1 cellular context compared by ENCODE assay signal in genomic region chr15:56973463-56973862, GRCh38.
TF ChIP-seq lines count a peak whose summit lies in the region.

No MANE protein-coding gene starts in this region.

TF ChIP-seq in GM12878, 131 proteins besides CTCF, POLR2A, EP300 and RAD21 (continued from another document):
- TF ChIP-seq, protein P1, sequence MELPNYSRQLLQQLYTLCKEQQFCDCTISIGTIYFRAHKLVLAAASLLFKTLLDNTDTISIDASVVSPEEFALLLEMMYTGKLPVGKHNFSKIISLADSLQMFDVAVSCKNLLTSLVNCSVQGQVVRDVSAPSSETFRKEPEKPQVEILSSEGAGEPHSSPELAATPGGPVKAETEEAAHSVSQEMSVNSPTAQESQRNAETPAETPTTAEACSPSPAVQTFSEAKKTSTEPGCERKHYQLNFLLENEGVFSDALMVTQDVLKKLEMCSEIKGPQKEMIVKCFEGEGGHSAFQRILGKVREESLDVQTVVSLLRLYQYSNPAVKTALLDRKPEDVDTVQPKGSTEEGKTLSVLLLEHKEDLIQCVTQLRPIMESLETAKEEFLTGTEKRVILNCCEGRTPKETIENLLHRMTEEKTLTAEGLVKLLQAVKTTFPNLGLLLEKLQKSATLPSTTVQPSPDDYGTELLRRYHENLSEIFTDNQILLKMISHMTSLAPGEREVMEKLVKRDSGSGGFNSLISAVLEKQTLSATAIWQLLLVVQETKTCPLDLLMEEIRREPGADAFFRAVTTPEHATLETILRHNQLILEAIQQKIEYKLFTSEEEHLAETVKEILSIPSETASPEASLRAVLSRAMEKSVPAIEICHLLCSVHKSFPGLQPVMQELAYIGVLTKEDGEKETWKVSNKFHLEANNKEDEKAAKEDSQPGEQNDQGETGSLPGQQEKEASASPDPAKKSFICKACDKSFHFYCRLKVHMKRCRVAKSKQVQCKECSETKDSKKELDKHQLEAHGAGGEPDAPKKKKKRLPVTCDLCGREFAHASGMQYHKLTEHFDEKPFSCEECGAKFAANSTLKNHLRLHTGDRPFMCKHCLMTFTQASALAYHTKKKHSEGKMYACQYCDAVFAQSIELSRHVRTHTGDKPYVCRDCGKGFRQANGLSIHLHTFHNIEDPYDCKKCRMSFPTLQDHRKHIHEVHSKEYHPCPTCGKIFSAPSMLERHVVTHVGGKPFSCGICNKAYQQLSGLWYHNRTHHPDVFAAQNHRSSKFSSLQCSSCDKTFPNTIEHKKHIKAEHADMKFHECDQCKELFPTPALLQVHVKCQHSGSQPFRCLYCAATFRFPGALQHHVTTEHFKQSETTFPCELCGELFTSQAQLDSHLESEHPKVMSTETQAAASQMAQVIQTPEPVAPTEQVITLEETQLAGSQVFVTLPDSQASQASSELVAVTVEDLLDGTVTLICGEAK (IDR thresholded peaks at IDR 0.05; ENCODE audit: borderline replicate concordance), result no peak
- TF ChIP-seq CHD2 (IDR thresholded peaks at IDR 0.05; ENCODE audit: borderline replicate concordance, low read depth, low read length) (no peak), ZBTB33 (IDR thresholded peaks at IDR 0.05) (no peak), PRDM15 (CRISPR knock-in tag; IDR thresholded peaks at IDR 0.05) (no peak), EZH2 (IDR thresholded peaks at IDR 0.05; ENCODE audit: borderline replicate concordance, control insufficient read depth, low read depth, low read length) (no peak), BCL11A (IDR thresholded peaks at IDR 0.05; ENCODE audit: low read depth, low read length) (no peak), CHD1 (IDR thresholded peaks at IDR 0.05; ENCODE audit: low read depth, low read length) (no peak), STAT1 (conservative IDR thresholded peaks at IDR 0.05) (no peak), SUPT20H (IDR thresholded peaks at IDR 0.05; ENCODE audit: borderline replicate concordance, control insufficient read depth, low read depth, low read length) (no peak), MXI1 (IDR thresholded peaks at IDR 0.05; ENCODE audit: low read depth, low read length) (no peak)
- TF ChIP-seq, protein P2, sequence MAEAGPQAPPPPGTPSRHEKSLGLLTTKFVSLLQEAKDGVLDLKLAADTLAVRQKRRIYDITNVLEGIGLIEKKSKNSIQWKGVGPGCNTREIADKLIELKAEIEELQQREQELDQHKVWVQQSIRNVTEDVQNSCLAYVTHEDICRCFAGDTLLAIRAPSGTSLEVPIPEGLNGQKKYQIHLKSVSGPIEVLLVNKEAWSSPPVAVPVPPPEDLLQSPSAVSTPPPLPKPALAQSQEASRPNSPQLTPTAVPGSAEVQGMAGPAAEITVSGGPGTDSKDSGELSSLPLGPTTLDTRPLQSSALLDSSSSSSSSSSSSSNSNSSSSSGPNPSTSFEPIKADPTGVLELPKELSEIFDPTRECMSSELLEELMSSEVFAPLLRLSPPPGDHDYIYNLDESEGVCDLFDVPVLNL (IDR thresholded peaks at IDR 0.05; ENCODE audit: low read depth, low read length), result no peak
- TF ChIP-seq, protein P3, sequence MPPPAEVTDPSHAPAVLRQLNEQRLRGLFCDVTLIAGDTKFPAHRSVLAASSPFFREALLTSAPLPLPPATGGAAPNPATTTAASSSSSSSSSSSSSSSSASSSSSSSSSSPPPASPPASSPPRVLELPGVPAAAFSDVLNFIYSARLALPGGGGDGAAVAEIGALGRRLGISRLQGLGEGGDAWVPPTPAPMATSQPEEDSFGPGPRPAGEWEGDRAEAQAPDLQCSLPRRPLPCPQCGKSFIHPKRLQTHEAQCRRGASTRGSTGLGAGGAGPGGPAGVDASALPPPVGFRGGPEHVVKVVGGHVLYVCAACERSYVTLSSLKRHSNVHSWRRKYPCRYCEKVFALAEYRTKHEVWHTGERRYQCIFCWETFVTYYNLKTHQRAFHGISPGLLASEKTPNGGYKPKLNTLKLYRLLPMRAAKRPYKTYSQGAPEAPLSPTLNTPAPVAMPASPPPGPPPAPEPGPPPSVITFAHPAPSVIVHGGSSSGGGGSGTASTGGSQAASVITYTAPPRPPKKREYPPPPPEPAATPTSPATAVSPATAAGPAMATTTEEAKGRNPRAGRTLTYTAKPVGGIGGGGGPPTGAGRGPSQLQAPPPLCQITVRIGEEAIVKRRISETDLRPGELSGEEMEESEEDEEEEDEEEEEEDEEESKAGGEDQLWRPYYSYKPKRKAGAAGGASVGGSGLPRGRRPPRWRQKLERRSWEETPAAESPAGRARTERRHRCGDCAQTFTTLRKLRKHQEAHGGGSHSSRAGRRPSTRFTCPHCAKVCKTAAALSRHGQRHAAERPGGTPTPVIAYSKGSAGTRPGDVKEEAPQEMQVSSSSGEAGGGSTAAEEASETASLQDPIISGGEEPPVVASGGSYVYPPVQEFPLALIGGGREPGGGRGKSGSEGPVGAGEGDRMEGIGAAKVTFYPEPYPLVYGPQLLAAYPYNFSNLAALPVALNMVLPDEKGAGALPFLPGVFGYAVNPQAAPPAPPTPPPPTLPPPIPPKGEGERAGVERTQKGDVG (CRISPR knock-in tag; IDR thresholded peaks at IDR 0.05), result no peak
